Comparison of ENCODE assay signal across 18 cellular contexts in the genomic region with DNA sequence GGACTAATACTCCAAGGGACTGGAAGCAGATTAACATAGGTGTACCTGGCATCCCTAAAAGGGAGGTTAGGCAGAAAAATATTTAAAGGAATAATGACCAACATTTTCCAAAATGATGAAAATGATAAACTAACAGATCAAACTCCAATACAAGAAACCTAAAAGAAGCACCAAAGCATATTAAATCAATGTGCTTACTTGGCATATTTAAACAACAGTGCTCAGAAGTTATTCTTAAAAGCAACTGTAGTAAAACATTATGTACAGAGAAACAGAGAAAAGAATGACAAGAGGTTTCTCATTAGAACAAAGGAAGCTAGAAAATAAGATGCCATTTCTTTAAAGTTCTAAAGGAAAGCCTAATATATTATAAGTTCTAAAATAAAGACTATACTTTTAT.
DNase-seq lines count a peak whose midpoint lies in the region; ATAC-seq, FAIRE-seq and TF ChIP-seq lines count a peak whose summit lies in the region.
"Had no signal": no experiment of that assay in that cellular context is flagged by ENCODE, and none has a peak within 500 bp of the region (broad histone marks: within the 10 kb centered on the region; RNA-seq: fewer than 3 reads in every experiment).

No MANE protein-coding gene starts in this region.

- in situ Hi-C loops in HepG2 (cut with HindIII; ENCODE audit: extremely low pct_ligation_motif_present, low pct_unique_long_range_greater_than_20kb): no loop called here

- H3K4me1 Mint-ChIP-seq in progenitor cell of endocrine pancreas (ENCODE audit: low read depth): peaks cover 14% of the 10 kb centered on the region

- H3K36me3 Mint-ChIP-seq in progenitor cell of endocrine pancreas (ENCODE audit: insufficient read depth): peaks cover 12% of the 10 kb centered on the region
- H3K36me3 Mint-ChIP-seq: CD4-positive, alpha-beta memory T cell had no signal

- no peaks in the 10 kb centered on the region for H4K20me1 ChIP-seq in HepG2 (ENCODE audit: insufficient read depth, low read length)

- CTCF ChIA-PET in HepG2 (lab: Yijun Ruan, JAX; ENCODE audit: low intra/inter-chr PET ratio, low total read pairs): no interaction called here

- intact Hi-C loops in HepG2 (cut with micrococcal nuclease; ENCODE audit: unreplicated experiment) (no loop called here), right lobe of liver (cut with DNase I) (no loop called here)

- no peak for TF ChIP-seq CTCF in HepG2 (CRISPR knock-in tag; IDR thresholded peaks at IDR 0.05)
- no peak for TF ChIP-seq CTCF in right lobe of liver (IDR thresholded peaks at IDR 0.05)
- no peak for TF ChIP-seq CTCF in VCaP (conservative IDR thresholded peaks at IDR 0.05)
- TF ChIP-seq CTCF in progenitor cell of endocrine pancreas (IDR thresholded peaks at IDR 0.05; ENCODE audit: unreplicated experiment): no peak
- no peak for TF ChIP-seq CTCF in upper lobe of left lung (IDR thresholded peaks at IDR 0.05)

- H3K27ac Mint-ChIP-seq in progenitor cell of endocrine pancreas: peak overlapping the region; percentile 87
- H3K27ac Mint-ChIP-seq: CD4-positive, alpha-beta memory T cell; HFFc6 had no signal

- H3K27me3 ChIP-seq in HepG2 (ENCODE audit: control insufficient read depth in 1 of 2, insufficient read depth in 2 of 2, low read length in 2 of 2): no peaks in the 10 kb centered on the region
- H3K27me3 ChIP-seq in right lobe of liver: no peaks in the 10 kb centered on the region
- no peaks in the 10 kb centered on the region for H3K27me3 ChIP-seq in upper lobe of left lung
- H3K27me3 ChIP-seq in small intestine (ENCODE audit: control insufficient read depth in 2 of 2, insufficient read depth in 2 of 2, low read length in 2 of 2): no peaks in the 10 kb centered on the region

- H3K27ac ChIP-seq in HepG2 (ENCODE audit: extremely low read length, insufficient read depth, low read length) (no peak overlapping the region), right lobe of liver (no peak overlapping the region), VCaP (peak overlapping the region; percentile 71), upper lobe of left lung (no peak overlapping the region), small intestine (ENCODE audit: low read depth in 1 of 2, low read length in 1 of 2) (no peak overlapping the region)
- H3K27ac ChIP-seq: 22Rv1 had no signal

- H3K9ac ChIP-seq in HepG2 (ENCODE audit: insufficient read depth, low read depth, low read length): no peak overlapping the region

- no peak for TF ChIP-seq RAD21 in HepG2 (CRISPR knock-in tag; IDR thresholded peaks at IDR 0.05)

- no TSS peak for BruUV-seq in HepG2 (replicated peaks; lab: Mats Ljungman, UMichigan)

- H3K4me2 ChIP-seq in HepG2 (ENCODE audit: low read depth, low read length): no peak overlapping the region

- H3K36me3 ChIP-seq in HepG2 (replicated peaks in 1 of 2; ENCODE audit: control insufficient read depth in 1 of 2, insufficient read depth in 2 of 2, low read length in 2 of 2) (no peaks in the 10 kb centered on the region), right lobe of liver (no peaks in the 10 kb centered on the region), upper lobe of left lung (no peaks in the 10 kb centered on the region), small intestine (ENCODE audit: control insufficient read depth in 2 of 2, insufficient read depth in 2 of 2, low read length in 2 of 2) (no peaks in the 10 kb centered on the region)
- H3K36me3 ChIP-seq: HAP-1 had no signal

- peaks cover 22% of the 10 kb centered on the region for H3K9me3 Mint-ChIP-seq in progenitor cell of endocrine pancreas (ENCODE audit: low read depth)

- H3K4me3 Mint-ChIP-seq in progenitor cell of endocrine pancreas (ENCODE audit: low read depth): no peak overlapping the region
- H3K4me3 Mint-ChIP-seq: CD4-positive, alpha-beta memory T cell; HFFc6 had no signal

- no peak overlapping the region for H2AFZ ChIP-seq in HepG2 (ENCODE audit: low read length)

- H3K9me3 ChIP-seq in HepG2 (ENCODE audit: low read length) (peaks cover 29% of the 10 kb centered on the region), right lobe of liver (no peaks in the 10 kb centered on the region), upper lobe of left lung (peaks cover 0 to 15% (median 0%) of the 10 kb centered on the region in 4 donors), small intestine (ENCODE audit: control insufficient read depth, low read depth) (no peaks in the 10 kb centered on the region)
- H3K9me3 ChIP-seq: HAP-1 had no signal

- no peak for ATAC-seq in HepG2
- no peak for ATAC-seq in right lobe of liver
- no peak for ATAC-seq in upper lobe of left lung (ENCODE audit: low FRiP score in 2 of 2)

- no peaks in the 10 kb centered on the region for H3K79me2 ChIP-seq in HepG2 (ENCODE audit: insufficient read depth, low read length)

- no peaks in the 10 kb centered on the region for H3K4me1 ChIP-seq in HepG2 (ENCODE audit: insufficient read depth, low read length)
- H3K4me1 ChIP-seq in right lobe of liver: no peaks in the 10 kb centered on the region
- no peaks in the 10 kb centered on the region for H3K4me1 ChIP-seq in upper lobe of left lung
- H3K4me1 ChIP-seq in small intestine (ENCODE audit: control insufficient read depth in 2 of 2, insufficient read depth in 1 of 2, low read depth in 1 of 2, low read length in 1 of 2): no peaks in the 10 kb centered on the region
- H3K4me1 ChIP-seq: HAP-1 had no signal

- POLR2A ChIA-PET in HepG2 (lab: Yijun Ruan, JAX): no interaction called here

- no peak overlapping the region for H3K4me3 ChIP-seq in HepG2 (replicated peaks in 1 of 3; ENCODE audit: insufficient read depth in 1 of 3, low read depth in 2 of 3, low read length in 3 of 3)
- H3K4me3 ChIP-seq in right lobe of liver: no peak overlapping the region
- H3K4me3 ChIP-seq in upper lobe of left lung: no peak overlapping the region
- no peak overlapping the region for H3K4me3 ChIP-seq in small intestine (ENCODE audit: low read depth in 1 of 2, low read length in 2 of 2)
- H3K4me3 ChIP-seq: HAP-1 had no signal

- no peak for FAIRE-seq in HepG2 (lab: Jason Lieb, UNC)
- FAIRE-seq in small intestine (lab: Jason Lieb, UNC): no peak
- FAIRE-seq: A204.1, G401.6, GM12892, H54 had no signal

- no peak for TF ChIP-seq POLR2A in HepG2 (IDR thresholded peaks at IDR 0.05; ENCODE audit: insufficient read depth in 1 of 2, low read depth in 2 of 2, low read length in 2 of 2)
- TF ChIP-seq POLR2A in right lobe of liver (IDR thresholded peaks at IDR 0.05): no peak
- TF ChIP-seq POLR2A in upper lobe of left lung (IDR thresholded peaks at IDR 0.05): no peak

- DNase-seq in HepG2 (ENCODE audit: low spot score) (no peak), right lobe of liver (no peak), progenitor cell of endocrine pancreas (ENCODE audit: low spot score, unreplicated experiment) (no peak), upper lobe of left lung (no peak), small intestine (no peak)
- DNase-seq: C1 segment of cervical spinal cord; CD4-positive, alpha-beta memory T cell; COR-L47; DND-41; GOT3; HFFc6 had no signal

- no peaks in the 10 kb centered on the region for H3K27me3 Mint-ChIP-seq in progenitor cell of endocrine pancreas
- H3K27me3 Mint-ChIP-seq: CD4-positive, alpha-beta memory T cell had no signal

- TF ChIP-seq EP300 in HepG2 (IDR thresholded peaks at IDR 0.05; ENCODE audit: low read depth in 2 of 2, low read length in 2 of 2) (no peak), HepG2 (CRISPR knock-in tag; IDR thresholded peaks at IDR 0.05; ENCODE audit: borderline replicate concordance) (no peak), upper lobe of left lung (IDR thresholded peaks at IDR 0.05) (no peak)

TF ChIP-seq in HepG2, 621 proteins besides CTCF, POLR2A, EP300 and RAD21:
- TF ChIP-seq MAFF (IDR thresholded peaks at IDR 0.05; ENCODE audit: low read depth, low read length) (peak; percentile 81), MAFK (conservative IDR thresholded peaks at IDR 0.05 in 1 of 2, IDR thresholded peaks at IDR 0.05 in 1 of 2; ENCODE audit: low read length in 2 of 2) (peak; percentile 85 to 89), AHR (CRISPR knock-in tag; IDR thresholded peaks at IDR 0.05) (no peak)
